1 cellular context compared by ENCODE assay signal in genomic region chr17:1398028-1398427, GRCh38.
TF ChIP-seq lines count a peak whose summit lies in the region.

No MANE protein-coding gene starts in this region.

TF ChIP-seq in endothelial cell of umbilical vein, 7 proteins besides CTCF, POLR2A, EP300 and RAD21:
- TF ChIP-seq FOS (IDR thresholded peaks at IDR 0.05; ENCODE audit: borderline replicate concordance, insufficient read depth, low read length) (no peak), POLR2AphosphoS5 (IDR thresholded peaks at IDR 0.05; ENCODE audit: insufficient read depth, low read depth, low read length) (no peak), GATA2 (IDR thresholded peaks at IDR 0.05; ENCODE audit: insufficient read depth, insufficient read length, low read depth, low read length) (no peak), EZH2 (IDR thresholded peaks at IDR 0.05; ENCODE audit: borderline replicate concordance, low read depth, low read length, severe bottlenecking) (no peak), MAX (IDR thresholded peaks at IDR 0.05; ENCODE audit: insufficient read depth, insufficient read length) (no peak), MYC (IDR thresholded peaks at IDR 0.05; ENCODE audit: low read depth, low read length) (no peak), JUN (IDR thresholded peaks at IDR 0.05; ENCODE audit: borderline replicate concordance, insufficient read depth, insufficient read length, low read depth) (no peak)
